Comparison of ENCODE assay signal across 2 cellular contexts in the genomic region with DNA sequence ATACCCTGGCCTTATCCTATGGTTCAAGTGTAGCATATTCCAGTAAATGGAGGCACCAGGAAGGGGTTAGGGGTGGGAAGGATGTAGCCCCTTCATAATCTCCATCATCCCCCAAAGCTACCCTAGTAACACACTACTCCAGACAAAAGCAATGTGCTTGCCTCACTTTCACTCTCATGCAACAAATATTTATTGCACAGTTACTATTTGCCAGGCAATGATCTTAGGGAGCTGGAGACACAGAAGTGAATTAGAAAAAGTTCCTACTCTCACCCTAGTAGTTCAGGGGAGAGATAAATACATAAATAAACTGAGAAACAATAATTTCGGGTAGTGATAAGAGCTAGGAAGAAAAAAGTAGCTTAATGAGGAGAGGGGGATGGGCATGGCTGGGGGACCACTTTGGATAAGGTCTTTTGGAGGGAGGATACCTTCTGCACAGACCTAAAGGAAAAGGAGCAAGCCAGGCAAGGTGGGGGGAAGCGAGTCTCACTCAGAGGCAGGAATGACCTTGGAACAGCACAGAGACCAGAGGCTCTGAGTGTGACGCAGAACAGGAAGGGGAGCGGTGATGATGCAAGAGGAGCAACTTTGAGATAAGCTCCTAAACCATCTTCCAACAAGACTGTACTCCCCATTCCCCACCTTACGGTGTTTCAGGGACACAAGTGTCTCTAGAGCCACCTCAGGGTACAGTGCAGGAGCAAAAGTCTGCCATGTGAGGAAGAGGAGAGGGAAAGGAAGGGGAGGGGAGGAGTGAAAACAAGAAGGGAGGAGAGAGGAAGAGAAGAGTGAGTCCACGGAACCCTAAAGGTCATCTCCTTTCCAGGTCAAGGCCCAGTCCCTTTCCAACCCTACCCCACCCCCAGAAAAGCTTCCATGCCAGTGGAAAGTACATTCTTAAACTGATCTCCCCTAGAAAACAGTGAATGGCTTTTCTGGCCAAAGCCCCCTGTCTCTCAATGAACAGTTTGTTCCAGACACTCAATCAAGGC.
TF ChIP-seq lines count a peak whose summit lies in the region.

No MANE protein-coding gene starts in this region.

TF ChIP-seq in HCT116, 20 proteins besides CTCF, POLR2A, EP300 and RAD21:
- 0 out of 2 replicates have a peak, but pooled peaks have one; percentile 19 for TF ChIP-seq CEBPB (IDR thresholded peaks at IDR 0.05; ENCODE audit: low read depth)
- TF ChIP-seq ZFX (IDR thresholded peaks at IDR 0.05), result no peak

TF ChIP-seq in H1, 55 proteins besides CTCF, POLR2A, EP300 and RAD21:
- TF ChIP-seq TBP (IDR thresholded peaks at IDR 0.05; ENCODE audit: low read depth, low read length) (no peak), EGR1 (IDR thresholded peaks at IDR 0.05; ENCODE audit: borderline replicate concordance, low read depth, low read length) (no peak), POU5F1 (IDR thresholded peaks at IDR 0.05; ENCODE audit: low read depth, low read length) (no peak), CEBPB (IDR thresholded peaks at IDR 0.05; ENCODE audit: low read depth, low read length) (peak; percentile 37; the same call in 1 of the 2 replicates), KDM1A (IDR thresholded peaks at IDR 0.05; ENCODE audit: borderline replicate concordance, low read length) (no peak)
- TF ChIP-seq, protein P1, sequence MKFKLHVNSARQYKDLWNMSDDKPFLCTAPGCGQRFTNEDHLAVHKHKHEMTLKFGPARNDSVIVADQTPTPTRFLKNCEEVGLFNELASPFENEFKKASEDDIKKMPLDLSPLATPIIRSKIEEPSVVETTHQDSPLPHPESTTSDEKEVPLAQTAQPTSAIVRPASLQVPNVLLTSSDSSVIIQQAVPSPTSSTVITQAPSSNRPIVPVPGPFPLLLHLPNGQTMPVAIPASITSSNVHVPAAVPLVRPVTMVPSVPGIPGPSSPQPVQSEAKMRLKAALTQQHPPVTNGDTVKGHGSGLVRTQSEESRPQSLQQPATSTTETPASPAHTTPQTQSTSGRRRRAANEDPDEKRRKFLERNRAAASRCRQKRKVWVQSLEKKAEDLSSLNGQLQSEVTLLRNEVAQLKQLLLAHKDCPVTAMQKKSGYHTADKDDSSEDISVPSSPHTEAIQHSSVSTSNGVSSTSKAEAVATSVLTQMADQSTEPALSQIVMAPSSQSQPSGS (IDR thresholded peaks at IDR 0.05; ENCODE audit: low read length), result no peak
TF ChIP-seq in H1: peak in this region for 1.
